ENCODE assay signal across 9 cellular contexts in genomic region chr12:124740691-124741137, GRCh38.
DNase-seq lines count a peak whose midpoint lies in the region; ATAC-seq, FAIRE-seq and TF ChIP-seq lines count a peak whose summit lies in the region.
"Had no signal": no experiment of that assay in that cellular context is flagged by ENCODE, and none has a peak within 500 bp of the region (broad histone marks: within the 10 kb centered on the region; RNA-seq: fewer than 3 reads in every experiment).

No MANE protein-coding gene starts in this region.

- H3K4me3 Mint-ChIP-seq in stimulated activated naive CD8-positive, alpha-beta T cell treated with anti-CD3 and anti-CD28 coated beads, Interleukin-15, amount 100 ng/mL, for 72 hours: no peak overlapping the region

- TF ChIP-seq RAD21 in K562 (CRISPR knock-in tag; conservative IDR thresholded peaks at IDR 0.05 in 1 of 2, IDR thresholded peaks at IDR 0.05 in 1 of 2) (peak in 1 of 2 experiments; percentile 34; a peak in 1 of 4 replicates), liver (IDR thresholded peaks at IDR 0.05) (peak; percentile 49 to 57)

- peaks cover 6% of the 10 kb centered on the region; the same call in 1 of the 2 replicates for H4K20me1 ChIP-seq in K562 (replicated peaks; ENCODE audit: control insufficient read depth, insufficient read depth, low read length)

- H3K4me2 ChIP-seq in K562 (ENCODE audit: insufficient read depth, low read length): no peak overlapping the region

- CTCF ChIA-PET in K562 (lab: Yijun Ruan, JAX; ENCODE audit: low intra/inter-chr PET ratio): no interaction called here

- peaks cover 54% of the 10 kb centered on the region for H3K4me1 Mint-ChIP-seq in stimulated activated naive CD8-positive, alpha-beta T cell treated with anti-CD3 and anti-CD28 coated beads, Interleukin-15, amount 100 ng/mL, for 72 hours

- H3K79me2 ChIP-seq in K562 (ENCODE audit: control insufficient read depth, insufficient read depth, low read length): no peaks in the 10 kb centered on the region

- H3K9me3 ChIP-seq in K562 (replicated peaks; ENCODE audit: control insufficient read depth, insufficient read depth, low read depth, low read length) (0 out of 2 replicates have a peak, but pooled peaks cover 2% of the 10 kb centered on the region), liver (ENCODE audit: control insufficient read depth in 4 of 4, low read length in 3 of 4) (no peaks in the 10 kb centered on the region)

- H3K9me1 ChIP-seq in K562 (ENCODE audit: control insufficient read depth, insufficient read depth, low read length): no peaks in the 10 kb centered on the region

- peak; percentile 32 for ATAC-seq in stimulated activated naive CD8-positive, alpha-beta T cell treated with anti-CD3 and anti-CD28 coated beads, Interleukin-15, Interleukin-2, amounts not matched to agents 100 U/mL and 50 U/mL, for 24 hours
- no peak for ATAC-seq in stimulated activated naive CD8-positive, alpha-beta T cell treated with anti-CD3 and anti-CD28 coated beads, Interleukin-15, amount 100 ng/mL, for 72 hours
- peak; percentile 21 for ATAC-seq in K562
- ATAC-seq in GM19035 (IDR thresholded peaks at IDR 0.05; ENCODE audit: unreplicated experiment): no peak

- H3K27me3 Mint-ChIP-seq in stimulated activated naive CD8-positive, alpha-beta T cell treated with anti-CD3 and anti-CD28 coated beads, Interleukin-15, amount 100 ng/mL, for 72 hours: peaks cover 16% of the 10 kb centered on the region

- H3K36me3 ChIP-seq in K562 (ENCODE audit: control insufficient read depth, insufficient read depth, low read length) (no peaks in the 10 kb centered on the region), liver (ENCODE audit: control insufficient read depth in 4 of 4, insufficient read depth in 3 of 4, low read depth in 1 of 4, low read length in 3 of 4) (no peaks in the 10 kb centered on the region)

- DNase-seq in stimulated activated naive CD8-positive, alpha-beta T cell treated with anti-CD3 and anti-CD28 coated beads, Interleukin-15, Interleukin-2, amounts not matched to agents 100 U/mL and 50 U/mL, for 24 hours: peak; percentile 33
- no peak for DNase-seq in stimulated activated naive CD8-positive, alpha-beta T cell treated with anti-CD3 and anti-CD28 coated beads, Interleukin-15, amount 100 ng/mL, for 72 hours
- DNase-seq in K562 (ENCODE audit: extremely low read depth in 1 of 4, low spot score in 3 of 4): peak in 3 of 4 experiments; percentile 26 to 39 (median 28)
- DNase-seq in NCI-H2081 (lab: John Stamatoyannopoulos, UW): no peak
- no peak for DNase-seq in AML-193 (lab: John Stamatoyannopoulos, UW)
- no peak for DNase-seq in NCI-H510A (lab: John Stamatoyannopoulos, UW)
- DNase-seq: DMS79 had no signal

- intact Hi-C loops in K562 (cut with micrococcal nuclease): no loop called here

- H3K27ac ChIP-seq in K562 (ENCODE audit: extremely low read depth, low read depth, low read length): no peak overlapping the region
- peak overlapping the region; percentile 70 to 80 for H3K27ac ChIP-seq in liver (ENCODE audit: low read depth in 1 of 2, low read length in 2 of 2)

- BruUV-seq in K562 (replicated peaks; lab: Mats Ljungman, UMichigan): no TSS peak

- peaks cover 0 to 31% of the 10 kb centered on the region in 2 experiments; a peak in 3 of 5 replicates for H3K4me1 ChIP-seq in K562 (replicated peaks in 1 of 2; ENCODE audit: control insufficient read depth in 2 of 2, insufficient read depth in 2 of 2, low read length in 2 of 2)
- peaks cover 11 to 36% (median 23%) of the 10 kb centered on the region in 4 donors for H3K4me1 ChIP-seq in liver (ENCODE audit: control insufficient read depth in 4 of 4, insufficient read depth in 4 of 4, low read length in 3 of 4)

- H3K4me3 ChIP-seq in K562 (no peak overlapping the region), liver (ENCODE audit: low read depth in 1 of 3, low read length in 3 of 3) (no peak overlapping the region)

- TF ChIP-seq CTCF in K562 (IDR thresholded peaks at IDR 0.05 in 2 of 3, conservative IDR thresholded peaks at IDR 0.05 in 1 of 3; ENCODE audit: insufficient read depth in 2 of 3, low read depth in 1 of 3, low read length in 3 of 3) (peak; percentile 15 to 36 (median 30); a peak in 4 of 6 replicates), liver (IDR thresholded peaks at IDR 0.05; ENCODE audit: low read depth, low read length, missing input control) (no peak)

- 11% methylated on average over 11 of the region's 11 CpGs for WGBS in K562 (ENCODE audit: insufficient coverage, low coverage, missing lambda C conversion rate)
- WGBS in liver: 23% methylated on average over 11 of the region's 11 CpGs

- H3K27me3 ChIP-seq in K562 (ENCODE audit: control insufficient read depth in 2 of 2, insufficient read depth in 2 of 2, low read length in 2 of 2) (no peaks in the 10 kb centered on the region), liver (ENCODE audit: control insufficient read depth in 4 of 4, insufficient read depth in 4 of 4, low read length in 3 of 4) (no peaks in the 10 kb centered on the region)

- TF ChIP-seq POLR2A in K562 (conservative IDR thresholded peaks at IDR 0.05): no peak

- H2AFZ ChIP-seq in K562 (ENCODE audit: low read depth, low read length): no peak overlapping the region

- H3K9ac ChIP-seq in K562 (ENCODE audit: insufficient read depth in 1 of 2, low read depth in 2 of 2, low read length in 2 of 2) (peak overlapping the region in 1 of 2 experiments; percentile 20; a peak in 1 of 4 replicates), liver (ENCODE audit: low read depth in 1 of 2, low read length in 2 of 2) (peak overlapping the region in 1 of 2 donors; percentile 8)

- in situ Hi-C loops in K562 (cut with MboI): no loop called here

- POLR2A ChIA-PET in K562 (lab: Yijun Ruan, JAX): interaction anchor here (0.6 to 1.5 kb wide), 6 partner anchors 10 to 678 kb away, joined by 3 to 4 read pairs (median 3); no protein-coding TSS in a partner anchor

- no peak for TF ChIP-seq EP300 in K562 (IDR thresholded peaks at IDR 0.05; ENCODE audit: low read length)

- FAIRE-seq in K562 (lab: Jason Lieb, UNC): peak; percentile 15

- H3K27ac Mint-ChIP-seq in stimulated activated naive CD8-positive, alpha-beta T cell treated with anti-CD3 and anti-CD28 coated beads, Interleukin-15, amount 100 ng/mL, for 72 hours: no peak overlapping the region

- no peaks in the 10 kb centered on the region for H3K9me3 Mint-ChIP-seq in stimulated activated naive CD8-positive, alpha-beta T cell treated with anti-CD3 and anti-CD28 coated beads, Interleukin-15, amount 100 ng/mL, for 72 hours

TF ChIP-seq in K562, 482 proteins besides CTCF, POLR2A, EP300 and RAD21:
- TF ChIP-seq RBM22 (IDR thresholded peaks at IDR 0.05; ENCODE audit: low read depth, low read length, poor library complexity, severe bottlenecking): no peak
- no peak for TF ChIP-seq KDM2B (CRISPR knock-in tag; IDR thresholded peaks at IDR 0.05)
- TF ChIP-seq YY1 (IDR thresholded peaks at IDR 0.05; ENCODE audit: borderline replicate concordance in 1 of 3, control insufficient read depth in 1 of 3, extremely low read depth in 1 of 3, insufficient read depth in 3 of 3, insufficient read length in 1 of 3, insufficient replicate concordance in 2 of 3, low read depth in 1 of 3, low read length in 2 of 3): peak in 1 of 3 experiments; percentile 44
- TF ChIP-seq HNRNPK (IDR thresholded peaks at IDR 0.05; ENCODE audit: low read depth, low read length, poor library complexity, severe bottlenecking): no peak

TF ChIP-seq in liver, 16 proteins besides CTCF, POLR2A, EP300 and RAD21 (continues in another document):
- TF ChIP-seq JUND (IDR thresholded peaks at IDR 0.05): peak; percentile 45 to 70
- TF ChIP-seq SP1 (IDR thresholded peaks at IDR 0.05): peak; percentile 72
- TF ChIP-seq EGR1 (IDR thresholded peaks at IDR 0.05; ENCODE audit: low read depth in 2 of 2): peak in 1 of 2 donors; percentile 44
- no peak for TF ChIP-seq TAF1 (conservative IDR thresholded peaks at IDR 0.05)
- no peak for TF ChIP-seq ZBTB33 (IDR thresholded peaks at IDR 0.05)
- peak; percentile 54 for TF ChIP-seq REST (IDR thresholded peaks at IDR 0.05)
- TF ChIP-seq FOXA1 (IDR thresholded peaks at IDR 0.05): peak; percentile 22
- peak; percentile 50 to 56 for TF ChIP-seq HNF4A (conservative IDR thresholded peaks at IDR 0.05)

Comparison
In these comparisons a context has a peak if more than half of its experiments do, and no peak if none do; other contexts are left out.
1. ATAC-seq: peak in stimulated activated naive CD8-positive, alpha-beta T cell treated with anti-CD3 and anti-CD28 coated beads, Interleukin-15, Interleukin-2, amounts not matched to agents 100 U/mL and 50 U/mL, for 24 hours (single experiment) and K562 (single experiment); none in stimulated activated naive CD8-positive, alpha-beta T cell treated with anti-CD3 and anti-CD28 coated beads, Interleukin-15, amount 100 ng/mL, for 72 hours (single experiment) and GM19035 (single experiment).
2. DNase-seq: peak in stimulated activated naive CD8-positive, alpha-beta T cell treated with anti-CD3 and anti-CD28 coated beads, Interleukin-15, Interleukin-2, amounts not matched to agents 100 U/mL and 50 U/mL, for 24 hours (single experiment) and K562 (3 of 4); none in stimulated activated naive CD8-positive, alpha-beta T cell treated with anti-CD3 and anti-CD28 coated beads, Interleukin-15, amount 100 ng/mL, for 72 hours (0 of 2), NCI-H2081 (0 of 2), AML-193 (0 of 2) and NCI-H510A (single experiment).